Comparison of ENCODE assay signal across 9 cellular contexts in genomic region chr6:24949020-24949569, GRCh38. TPM values are rescaled to one million over a fixed set of nuclear protein-coding genes. Genes with fewer than 3 reads are reported as not detected.
DNase-seq lines count a peak whose midpoint lies in the region; ATAC-seq and TF ChIP-seq lines count a peak whose summit lies in the region.
"Had no signal": no experiment of that assay in that cellular context is flagged by ENCODE, and none has a peak within 500 bp of the region (broad histone marks: within the 10 kb centered on the region; RNA-seq: fewer than 3 reads in every experiment).

No MANE protein-coding gene starts in this region.

- TF ChIP-seq CTCF in GM12864 (IDR thresholded peaks at IDR 0.05; ENCODE audit: low read depth, low read length, missing control alignments): no peak
- TF ChIP-seq CTCF in suprapubic skin (IDR thresholded peaks at IDR 0.05): no peak
- TF ChIP-seq CTCF in upper lobe of left lung (IDR thresholded peaks at IDR 0.05): no peak
- no peak for TF ChIP-seq CTCF in tibial artery (IDR thresholded peaks at IDR 0.05)

- H3K4me3 ChIP-seq in GM12864 (ENCODE audit: low read depth, low read length): no peak overlapping the region; the same call in 1 of the 2 replicates
- no peak overlapping the region for H3K4me3 ChIP-seq in suprapubic skin
- no peak overlapping the region for H3K4me3 ChIP-seq in upper lobe of left lung
- H3K4me3 ChIP-seq in tibial artery: no peak overlapping the region

- H3K9me3 Mint-ChIP-seq in activated naive CD4-positive, alpha-beta T cell treated with anti-CD3 and anti-CD28 coated beads, Interleukin-2, amount 50 U/mL, for 24 hours: peaks cover 18% of the 10 kb centered on the region

- H3K27ac ChIP-seq in suprapubic skin: no peak overlapping the region
- H3K27ac ChIP-seq in upper lobe of left lung: peak overlapping the region in 2 of 4 donors; percentile 11 to 18
- H3K27ac ChIP-seq in tibial artery: no peak overlapping the region

- H3K36me3 ChIP-seq in suprapubic skin (no peaks in the 10 kb centered on the region), upper lobe of left lung (no peaks in the 10 kb centered on the region), tibial artery (peaks cover 0 to 4% (median 0%) of the 10 kb centered on the region in 3 donors)

- no peaks in the 10 kb centered on the region for H3K27me3 Mint-ChIP-seq in activated naive CD4-positive, alpha-beta T cell treated with anti-CD3 and anti-CD28 coated beads, Interleukin-2, amount 50 U/mL, for 24 hours

- no peaks in the 10 kb centered on the region for H3K4me1 ChIP-seq in suprapubic skin
- peaks cover 0 to 9% (median 3%) of the 10 kb centered on the region in 4 donors for H3K4me1 ChIP-seq in upper lobe of left lung
- H3K4me1 ChIP-seq in tibial artery: no peaks in the 10 kb centered on the region

- intact Hi-C loops in tibial artery (cut with DNase I; ENCODE audit: low total_unique reads): no loop called here

- no peak for TF ChIP-seq EP300 in suprapubic skin (IDR thresholded peaks at IDR 0.05)
- TF ChIP-seq EP300 in upper lobe of left lung (IDR thresholded peaks at IDR 0.05): no peak

- peaks cover 76% of the 10 kb centered on the region for H3K4me1 Mint-ChIP-seq in activated naive CD4-positive, alpha-beta T cell treated with anti-CD3 and anti-CD28 coated beads, Interleukin-2, amount 50 U/mL, for 24 hours

- H3K36me3 Mint-ChIP-seq in activated naive CD4-positive, alpha-beta T cell treated with anti-CD3 and anti-CD28 coated beads, Interleukin-2, amount 50 U/mL, for 24 hours: peaks cover 27% of the 10 kb centered on the region

- TF ChIP-seq POLR2A in suprapubic skin (IDR thresholded peaks at IDR 0.05) (no peak), upper lobe of left lung (IDR thresholded peaks at IDR 0.05) (no peak)

- DNase-seq in GM12864 (ENCODE audit: low read depth): peak; percentile 96
- DNase-seq in DMS153 (lab: John Stamatoyannopoulos, UW): no peak
- no peak for DNase-seq in suprapubic skin (ENCODE audit: low spot score in 2 of 2)
- no peak for DNase-seq in upper lobe of left lung
- DNase-seq in tibial artery: no peak
- DNase-seq: head of caudate nucleus had no signal

- H3K9me3 ChIP-seq in suprapubic skin (peaks cover 16% of the 10 kb centered on the region), upper lobe of left lung (peaks cover 0 to 11% (median 8%) of the 10 kb centered on the region in 4 donors), tibial artery (peaks cover 0 to 20% (median 13%) of the 10 kb centered on the region in 3 donors)

- peak overlapping the region; percentile 99 for H3K27ac Mint-ChIP-seq in activated naive CD4-positive, alpha-beta T cell treated with anti-CD3 and anti-CD28 coated beads, Interleukin-2, amount 50 U/mL, for 24 hours

- ATAC-seq in GM19468 (IDR thresholded peaks at IDR 0.05; ENCODE audit: extremely low read depth, unreplicated experiment) (peak; percentile 66), HG03439 (IDR thresholded peaks at IDR 0.05; ENCODE audit: unreplicated experiment) (peak; percentile 86), upper lobe of left lung (ENCODE audit: low FRiP score in 2 of 2) (no peak)

- 66% methylated on average over 8 of the region's 8 CpGs for WGBS in suprapubic skin
- WGBS in upper lobe of left lung, 2 donors: 73 to 74% methylated on average over 8 of the region's 8 CpGs

- peak overlapping the region; percentile 75 for H3K4me3 Mint-ChIP-seq in activated naive CD4-positive, alpha-beta T cell treated with anti-CD3 and anti-CD28 coated beads, Interleukin-2, amount 50 U/mL, for 24 hours

- H3K27me3 ChIP-seq in suprapubic skin: no peaks in the 10 kb centered on the region
- no peaks in the 10 kb centered on the region for H3K27me3 ChIP-seq in upper lobe of left lung
- no peaks in the 10 kb centered on the region for H3K27me3 ChIP-seq in tibial artery

RNA-seq across cellular contexts. Expression of gene RIPOR2, which starts 13.3 kb away (rescaled TPM):
- total RNA-seq in suprapubic skin (10 to 100 TPM in 3 of 4 donors, 1 to 10 TPM in 1; 3.8 to 12.8 (median 11.4) TPM), upper lobe of left lung (10 to 100 TPM; 25.3 to 67.1 (median 48.3) TPM)

Comparison
In these comparisons a context has a peak if more than half of its experiments do, and no peak if none do; other contexts are left out.
1. ATAC-seq: peak in GM19468 (single experiment) and HG03439 (single experiment); none in upper lobe of left lung (0 of 2).